Comparison of ENCODE assay signal across 1 cellular context in the genomic region with DNA sequence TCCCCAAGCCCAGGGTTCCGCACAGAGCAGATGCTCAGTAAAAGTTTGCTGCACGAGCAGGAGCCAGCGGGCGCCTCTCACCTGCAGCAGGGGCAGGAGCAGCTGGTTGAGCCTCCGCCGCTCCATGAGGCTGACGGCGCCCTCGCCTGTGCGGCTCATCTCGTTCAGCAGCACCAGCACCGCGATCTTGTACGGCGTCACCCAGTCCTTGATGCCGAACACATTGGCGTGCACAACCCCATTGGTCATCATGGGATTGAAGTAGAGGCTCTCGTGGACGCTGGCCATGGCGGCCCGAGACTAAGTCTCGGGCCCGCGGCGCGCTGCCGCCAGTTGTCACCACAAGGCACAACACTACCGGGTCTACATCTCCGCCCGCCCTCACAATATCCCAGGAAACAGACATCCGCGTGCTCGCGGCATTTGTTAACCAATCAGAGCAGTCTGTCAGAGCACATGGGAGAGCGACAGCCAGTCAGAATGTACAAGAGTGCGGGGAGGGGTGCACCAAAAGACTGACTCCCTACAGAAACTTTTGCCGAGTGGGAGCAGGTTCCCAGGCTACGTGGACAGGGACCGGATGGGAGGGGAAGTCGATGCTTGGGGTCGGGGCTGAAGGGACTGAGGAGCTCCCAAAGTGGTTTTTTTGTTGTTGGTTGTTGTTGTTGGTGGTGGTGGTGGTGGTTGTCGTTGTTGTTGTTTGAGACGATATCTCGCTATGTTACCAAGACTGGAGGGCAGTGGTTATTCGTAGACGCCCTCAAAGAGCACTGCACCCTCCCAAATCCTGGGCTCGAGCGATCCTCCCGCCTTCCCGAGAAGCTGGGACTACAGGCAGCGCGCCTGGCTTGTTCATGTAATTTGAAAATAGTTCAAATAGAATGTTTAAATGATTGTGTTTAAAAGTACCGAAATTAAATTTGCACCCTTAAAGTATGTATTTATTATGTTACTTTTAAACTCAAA.
TF ChIP-seq lines count a peak whose summit lies in the region.

A gene with protein sequence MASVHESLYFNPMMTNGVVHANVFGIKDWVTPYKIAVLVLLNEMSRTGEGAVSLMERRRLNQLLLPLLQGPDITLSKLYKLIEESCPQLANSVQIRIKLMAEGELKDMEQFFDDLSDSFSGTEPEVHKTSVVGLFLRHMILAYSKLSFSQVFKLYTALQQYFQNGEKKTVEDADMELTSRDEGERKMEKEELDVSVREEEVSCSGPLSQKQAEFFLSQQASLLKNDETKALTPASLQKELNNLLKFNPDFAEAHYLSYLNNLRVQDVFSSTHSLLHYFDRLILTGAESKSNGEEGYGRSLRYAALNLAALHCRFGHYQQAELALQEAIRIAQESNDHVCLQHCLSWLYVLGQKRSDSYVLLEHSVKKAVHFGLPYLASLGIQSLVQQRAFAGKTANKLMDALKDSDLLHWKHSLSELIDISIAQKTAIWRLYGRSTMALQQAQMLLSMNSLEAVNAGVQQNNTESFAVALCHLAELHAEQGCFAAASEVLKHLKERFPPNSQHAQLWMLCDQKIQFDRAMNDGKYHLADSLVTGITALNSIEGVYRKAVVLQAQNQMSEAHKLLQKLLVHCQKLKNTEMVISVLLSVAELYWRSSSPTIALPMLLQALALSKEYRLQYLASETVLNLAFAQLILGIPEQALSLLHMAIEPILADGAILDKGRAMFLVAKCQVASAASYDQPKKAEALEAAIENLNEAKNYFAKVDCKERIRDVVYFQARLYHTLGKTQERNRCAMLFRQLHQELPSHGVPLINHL (minus strand): TSS at position 359 of the 966 bp plus-strand sequence. CDS start 71 bp downstream, at position 288.

TF ChIP-seq in HepG2, 621 proteins besides CTCF, POLR2A, EP300 and RAD21 (continued from another document and continues in another):
- TF ChIP-seq, protein P1, sequence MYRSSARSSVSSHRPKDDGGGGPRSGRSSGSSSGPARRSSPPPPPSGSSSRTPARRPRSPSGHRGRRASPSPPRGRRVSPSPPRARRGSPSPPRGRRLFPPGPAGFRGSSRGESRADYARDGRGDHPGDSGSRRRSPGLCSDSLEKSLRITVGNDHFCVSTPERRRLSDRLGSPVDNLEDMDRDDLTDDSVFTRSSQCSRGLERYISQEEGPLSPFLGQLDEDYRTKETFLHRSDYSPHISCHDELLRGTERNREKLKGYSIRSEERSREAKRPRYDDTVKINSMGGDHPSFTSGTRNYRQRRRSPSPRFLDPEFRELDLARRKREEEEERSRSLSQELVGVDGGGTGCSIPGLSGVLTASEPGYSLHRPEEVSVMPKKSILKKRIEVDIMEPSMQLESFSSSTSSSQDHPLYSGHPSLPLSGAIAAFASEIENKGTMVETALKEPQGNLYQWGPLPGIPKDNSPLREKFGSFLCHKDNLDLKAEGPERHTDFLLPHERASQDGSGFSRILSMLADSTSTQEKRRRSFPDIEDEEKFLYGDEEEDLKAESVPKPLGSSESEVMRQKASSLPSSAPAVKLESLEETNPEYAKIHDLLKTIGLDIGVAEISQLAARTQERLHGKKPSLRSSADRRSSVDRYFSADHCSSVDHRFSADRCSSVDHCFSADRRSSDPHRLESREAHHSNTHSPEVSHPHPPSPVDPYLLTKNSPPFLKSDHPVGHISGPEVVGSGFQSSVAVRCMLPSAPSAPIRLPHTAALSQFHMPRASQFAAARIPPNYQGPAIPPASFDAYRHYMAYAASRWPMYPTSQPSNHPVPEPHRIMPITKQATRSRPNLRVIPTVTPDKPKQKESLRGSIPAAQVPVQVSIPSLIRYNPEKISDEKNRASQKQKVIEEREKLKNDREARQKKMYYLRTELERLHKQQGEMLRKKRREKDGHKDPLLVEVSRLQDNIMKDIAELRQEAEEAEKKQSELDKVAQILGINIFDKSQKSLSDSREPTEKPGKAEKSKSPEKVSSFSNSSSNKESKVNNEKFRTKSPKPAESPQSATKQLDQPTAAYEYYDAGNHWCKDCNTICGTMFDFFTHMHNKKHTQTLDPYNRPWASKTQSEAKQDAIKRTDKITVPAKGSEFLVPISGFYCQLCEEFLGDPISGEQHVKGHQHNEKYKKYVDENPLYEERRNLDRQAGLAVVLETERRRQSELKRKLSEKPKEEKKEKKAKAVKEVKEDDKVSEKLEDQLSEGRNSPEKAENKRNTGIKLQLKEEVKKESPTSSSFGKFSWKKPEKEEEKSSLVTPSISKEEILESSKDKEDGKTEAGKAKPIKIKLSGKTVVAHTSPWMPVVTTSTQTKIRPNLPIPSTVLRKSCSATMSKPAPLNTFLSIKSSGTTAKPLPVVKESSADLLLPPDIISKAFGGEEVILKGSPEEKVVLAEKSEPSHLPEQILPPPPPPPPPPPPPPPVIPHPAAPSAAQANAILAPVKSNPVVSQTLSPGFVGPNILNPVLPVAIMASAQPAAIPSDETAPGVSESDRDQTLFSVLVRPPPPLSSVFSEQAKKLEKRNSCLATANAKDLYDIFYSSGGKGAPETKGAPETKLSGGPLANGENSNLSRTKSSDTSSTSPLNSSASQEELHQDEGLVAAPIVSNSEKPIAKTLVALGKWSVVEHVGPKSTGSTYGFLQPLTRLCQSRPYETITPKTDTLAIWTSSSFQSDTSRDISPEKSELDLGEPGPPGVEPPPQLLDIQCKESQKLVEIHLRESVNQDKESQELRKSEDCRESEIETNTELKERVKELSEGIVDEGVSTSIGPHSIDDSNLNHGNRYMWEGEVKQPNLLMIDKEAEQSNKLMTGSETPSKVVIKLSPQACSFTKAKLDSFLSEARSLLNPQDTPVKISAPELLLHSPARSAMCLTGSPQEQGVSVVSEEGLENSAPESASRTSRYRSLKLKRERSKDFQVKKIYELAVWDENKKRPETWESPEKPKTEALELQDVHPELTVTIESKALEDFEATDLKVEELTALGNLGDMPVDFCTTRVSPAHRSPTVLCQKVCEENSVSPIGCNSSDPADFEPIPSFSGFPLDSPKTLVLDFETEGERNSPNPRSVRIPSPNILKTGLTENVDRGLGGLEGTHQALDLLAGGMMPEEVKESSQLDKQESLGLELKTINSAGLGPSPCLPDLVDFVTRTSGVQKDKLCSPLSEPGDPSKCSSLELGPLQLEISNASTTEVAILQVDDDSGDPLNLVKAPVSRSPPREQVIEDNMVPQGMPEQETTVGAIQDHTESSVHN (CRISPR knock-in tag; IDR thresholded peaks at IDR 0.05) = no peak
- TF ChIP-seq, protein P2, sequence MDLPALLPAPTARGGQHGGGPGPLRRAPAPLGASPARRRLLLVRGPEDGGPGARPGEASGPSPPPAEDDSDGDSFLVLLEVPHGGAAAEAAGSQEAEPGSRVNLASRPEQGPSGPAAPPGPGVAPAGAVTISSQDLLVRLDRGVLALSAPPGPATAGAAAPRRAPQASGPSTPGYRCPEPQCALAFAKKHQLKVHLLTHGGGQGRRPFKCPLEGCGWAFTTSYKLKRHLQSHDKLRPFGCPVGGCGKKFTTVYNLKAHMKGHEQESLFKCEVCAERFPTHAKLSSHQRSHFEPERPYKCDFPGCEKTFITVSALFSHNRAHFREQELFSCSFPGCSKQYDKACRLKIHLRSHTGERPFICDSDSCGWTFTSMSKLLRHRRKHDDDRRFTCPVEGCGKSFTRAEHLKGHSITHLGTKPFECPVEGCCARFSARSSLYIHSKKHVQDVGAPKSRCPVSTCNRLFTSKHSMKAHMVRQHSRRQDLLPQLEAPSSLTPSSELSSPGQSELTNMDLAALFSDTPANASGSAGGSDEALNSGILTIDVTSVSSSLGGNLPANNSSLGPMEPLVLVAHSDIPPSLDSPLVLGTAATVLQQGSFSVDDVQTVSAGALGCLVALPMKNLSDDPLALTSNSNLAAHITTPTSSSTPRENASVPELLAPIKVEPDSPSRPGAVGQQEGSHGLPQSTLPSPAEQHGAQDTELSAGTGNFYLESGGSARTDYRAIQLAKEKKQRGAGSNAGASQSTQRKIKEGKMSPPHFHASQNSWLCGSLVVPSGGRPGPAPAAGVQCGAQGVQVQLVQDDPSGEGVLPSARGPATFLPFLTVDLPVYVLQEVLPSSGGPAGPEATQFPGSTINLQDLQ (CRISPR knock-in tag; IDR thresholded peaks at IDR 0.05) = peak; percentile 95
- TF ChIP-seq ZNF383 (CRISPR knock-in tag; IDR thresholded peaks at IDR 0.05; ENCODE audit: borderline replicate concordance) (no peak), ZNF317 (CRISPR knock-in tag; IDR thresholded peaks at IDR 0.05) (0 out of 2 replicates have a peak, but pooled peaks have one; percentile 19), RFXAP (CRISPR knock-in tag; IDR thresholded peaks at IDR 0.05; ENCODE audit: borderline replicate concordance) (peak; percentile 91; the same call in 1 of the 2 replicates), ZNF569 (CRISPR knock-in tag; IDR thresholded peaks at IDR 0.05; ENCODE audit: borderline replicate concordance) (no peak), ZFP62 (CRISPR knock-in tag; IDR thresholded peaks at IDR 0.05) (no peak), EED (CRISPR knock-in tag; IDR thresholded peaks at IDR 0.05) (no peak), SRSF4 (IDR thresholded peaks at IDR 0.05; ENCODE audit: low read depth, low read length, poor library complexity, severe bottlenecking) (no peak), HOXA9 (CRISPR knock-in tag; IDR thresholded peaks at IDR 0.05; ENCODE audit: borderline replicate concordance) (no peak), ZNF382 (CRISPR knock-in tag; IDR thresholded peaks at IDR 0.05; ENCODE audit: borderline replicate concordance) (no peak), ZBTB7A (CRISPR knock-in tag; IDR thresholded peaks at IDR 0.05) (no peak)
- TF ChIP-seq, protein P3, sequence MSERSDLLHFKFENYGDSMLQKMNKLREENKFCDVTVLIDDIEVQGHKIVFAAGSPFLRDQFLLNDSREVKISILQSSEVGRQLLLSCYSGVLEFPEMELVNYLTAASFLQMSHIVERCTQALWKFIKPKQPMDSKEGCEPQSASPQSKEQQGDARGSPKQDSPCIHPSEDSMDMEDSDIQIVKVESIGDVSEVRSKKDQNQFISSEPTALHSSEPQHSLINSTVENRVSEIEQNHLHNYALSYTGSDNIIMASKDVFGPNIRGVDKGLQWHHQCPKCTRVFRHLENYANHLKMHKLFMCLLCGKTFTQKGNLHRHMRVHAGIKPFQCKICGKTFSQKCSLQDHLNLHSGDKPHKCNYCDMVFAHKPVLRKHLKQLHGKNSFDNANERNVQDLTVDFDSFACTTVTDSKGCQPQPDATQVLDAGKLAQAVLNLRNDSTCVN (CRISPR knock-in tag; IDR thresholded peaks at IDR 0.05; ENCODE audit: borderline replicate concordance) = no peak
- TF ChIP-seq, protein P4, sequence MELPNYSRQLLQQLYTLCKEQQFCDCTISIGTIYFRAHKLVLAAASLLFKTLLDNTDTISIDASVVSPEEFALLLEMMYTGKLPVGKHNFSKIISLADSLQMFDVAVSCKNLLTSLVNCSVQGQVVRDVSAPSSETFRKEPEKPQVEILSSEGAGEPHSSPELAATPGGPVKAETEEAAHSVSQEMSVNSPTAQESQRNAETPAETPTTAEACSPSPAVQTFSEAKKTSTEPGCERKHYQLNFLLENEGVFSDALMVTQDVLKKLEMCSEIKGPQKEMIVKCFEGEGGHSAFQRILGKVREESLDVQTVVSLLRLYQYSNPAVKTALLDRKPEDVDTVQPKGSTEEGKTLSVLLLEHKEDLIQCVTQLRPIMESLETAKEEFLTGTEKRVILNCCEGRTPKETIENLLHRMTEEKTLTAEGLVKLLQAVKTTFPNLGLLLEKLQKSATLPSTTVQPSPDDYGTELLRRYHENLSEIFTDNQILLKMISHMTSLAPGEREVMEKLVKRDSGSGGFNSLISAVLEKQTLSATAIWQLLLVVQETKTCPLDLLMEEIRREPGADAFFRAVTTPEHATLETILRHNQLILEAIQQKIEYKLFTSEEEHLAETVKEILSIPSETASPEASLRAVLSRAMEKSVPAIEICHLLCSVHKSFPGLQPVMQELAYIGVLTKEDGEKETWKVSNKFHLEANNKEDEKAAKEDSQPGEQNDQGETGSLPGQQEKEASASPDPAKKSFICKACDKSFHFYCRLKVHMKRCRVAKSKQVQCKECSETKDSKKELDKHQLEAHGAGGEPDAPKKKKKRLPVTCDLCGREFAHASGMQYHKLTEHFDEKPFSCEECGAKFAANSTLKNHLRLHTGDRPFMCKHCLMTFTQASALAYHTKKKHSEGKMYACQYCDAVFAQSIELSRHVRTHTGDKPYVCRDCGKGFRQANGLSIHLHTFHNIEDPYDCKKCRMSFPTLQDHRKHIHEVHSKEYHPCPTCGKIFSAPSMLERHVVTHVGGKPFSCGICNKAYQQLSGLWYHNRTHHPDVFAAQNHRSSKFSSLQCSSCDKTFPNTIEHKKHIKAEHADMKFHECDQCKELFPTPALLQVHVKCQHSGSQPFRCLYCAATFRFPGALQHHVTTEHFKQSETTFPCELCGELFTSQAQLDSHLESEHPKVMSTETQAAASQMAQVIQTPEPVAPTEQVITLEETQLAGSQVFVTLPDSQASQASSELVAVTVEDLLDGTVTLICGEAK (IDR thresholded peaks at IDR 0.05) = peak; percentile 82
- TF ChIP-seq, protein P4 (CRISPR knock-in tag; IDR thresholded peaks at IDR 0.05) = no peak
- TF ChIP-seq, protein P5, sequence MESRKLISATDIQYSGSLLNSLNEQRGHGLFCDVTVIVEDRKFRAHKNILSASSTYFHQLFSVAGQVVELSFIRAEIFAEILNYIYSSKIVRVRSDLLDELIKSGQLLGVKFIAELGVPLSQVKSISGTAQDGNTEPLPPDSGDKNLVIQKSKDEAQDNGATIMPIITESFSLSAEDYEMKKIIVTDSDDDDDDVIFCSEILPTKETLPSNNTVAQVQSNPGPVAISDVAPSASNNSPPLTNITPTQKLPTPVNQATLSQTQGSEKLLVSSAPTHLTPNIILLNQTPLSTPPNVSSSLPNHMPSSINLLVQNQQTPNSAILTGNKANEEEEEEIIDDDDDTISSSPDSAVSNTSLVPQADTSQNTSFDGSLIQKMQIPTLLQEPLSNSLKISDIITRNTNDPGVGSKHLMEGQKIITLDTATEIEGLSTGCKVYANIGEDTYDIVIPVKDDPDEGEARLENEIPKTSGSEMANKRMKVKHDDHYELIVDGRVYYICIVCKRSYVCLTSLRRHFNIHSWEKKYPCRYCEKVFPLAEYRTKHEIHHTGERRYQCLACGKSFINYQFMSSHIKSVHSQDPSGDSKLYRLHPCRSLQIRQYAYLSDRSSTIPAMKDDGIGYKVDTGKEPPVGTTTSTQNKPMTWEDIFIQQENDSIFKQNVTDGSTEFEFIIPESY (CRISPR knock-in tag; IDR thresholded peaks at IDR 0.05) = 0 out of 2 replicates have a peak, but pooled peaks have one; percentile 10
